ENCODE assay signal across 8 cellular contexts in the genomic region with DNA sequence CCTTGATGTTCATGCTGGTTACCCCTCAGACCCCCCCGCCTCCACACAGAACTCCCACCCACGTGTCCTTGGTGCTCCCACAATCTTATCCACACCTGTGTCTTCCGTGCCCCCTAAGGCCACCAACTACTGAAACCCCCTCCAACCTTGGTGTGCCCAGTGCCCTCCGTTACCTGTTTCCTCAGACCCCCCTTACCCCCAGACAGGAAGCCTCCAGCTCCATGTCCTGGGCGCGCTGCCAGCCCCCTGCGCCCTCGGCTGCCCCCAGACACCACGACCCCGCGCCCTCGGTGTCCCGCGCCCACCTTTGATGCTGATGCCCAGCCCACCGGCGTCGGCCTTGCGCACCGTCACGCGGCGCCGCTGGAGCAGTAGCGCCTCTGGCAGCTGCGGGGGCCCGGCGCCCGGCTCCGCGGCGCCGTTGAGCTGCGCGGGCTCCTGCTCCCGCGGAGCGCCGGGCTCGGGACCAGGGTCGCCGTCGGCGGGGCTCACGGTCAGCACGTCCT. TPM values are rescaled to one million over a fixed set of nuclear protein-coding genes. Genes with fewer than 3 reads are reported as not detected.
DNase-seq lines count a peak whose midpoint lies in the region; ATAC-seq and TF ChIP-seq lines count a peak whose summit lies in the region.

No MANE protein-coding gene starts in this region.

- H3K4me2 ChIP-seq in DOHH2 (ENCODE audit: low read length), result peak overlapping the region; percentile 89

- H3K9me3 ChIP-seq in DOHH2 (ENCODE audit: control insufficient read depth, insufficient read depth, low read length) (no peaks in the 10 kb centered on the region), mucosa of descending colon (no peaks in the 10 kb centered on the region), upper lobe of left lung (no peaks in the 10 kb centered on the region)

- peaks cover 15% of the 10 kb centered on the region for H3K79me2 ChIP-seq in DOHH2 (ENCODE audit: control insufficient read depth, low read length)

- no peaks in the 10 kb centered on the region for H3K27me3 ChIP-seq in DOHH2 (ENCODE audit: control insufficient read depth, low read length)
- no peaks in the 10 kb centered on the region for H3K27me3 ChIP-seq in upper lobe of left lung

- H3K36me3 ChIP-seq in DOHH2 (ENCODE audit: control insufficient read depth, low read length), result no peaks in the 10 kb centered on the region
- H3K36me3 ChIP-seq in mucosa of descending colon (ENCODE audit: low read depth), result no peaks in the 10 kb centered on the region
- H3K36me3 ChIP-seq in upper lobe of left lung, result no peaks in the 10 kb centered on the region

- H3K27ac ChIP-seq in DOHH2 (ENCODE audit: low read depth, low read length) (no peak overlapping the region), upper lobe of left lung (peak overlapping the region; percentile 61 to 82 (median 73))

- ATAC-seq in mucosa of descending colon (peak; percentile 7), upper lobe of left lung (ENCODE audit: low FRiP score in 2 of 2) (peak in 1 of 2 donors; percentile 16), HG02798 (IDR thresholded peaks at IDR 0.05; ENCODE audit: poor library complexity, unreplicated experiment) (no peak)

- TF ChIP-seq EP300 in upper lobe of left lung (IDR thresholded peaks at IDR 0.05), result no peak

- TF ChIP-seq CTCF in DOHH2 (IDR thresholded peaks at IDR 0.05; ENCODE audit: low read depth, low read length, poor library complexity, severe bottlenecking) (no peak), HFF-Myc (IDR thresholded peaks at IDR 0.05; ENCODE audit: low read depth, low read length, missing control alignments) (no peak), mucosa of descending colon (IDR thresholded peaks at IDR 0.05) (no peak), upper lobe of left lung (IDR thresholded peaks at IDR 0.05) (no peak)

- DNase-seq in HFF-Myc (ENCODE audit: extremely low read depth, low read depth) (no peak), T-helper 1 cell (peak in 3 of 5 donors; percentile 8 to 19 (median 14)), mucosa of descending colon (peak in 2 of 3 donors; percentile 29 to 69), upper lobe of left lung (no peak), OCI-M1 (lab: John Stamatoyannopoulos, UW) (no peak)
- DNase-seq in effector CD8-positive, alpha-beta T cell (lab: John Stamatoyannopoulos, UW), result peak; percentile 13

- H3K9me2 ChIP-seq in DOHH2 (replicated peaks; ENCODE audit: control insufficient read depth, low read length), result no peaks in the 10 kb centered on the region

- WGBS in upper lobe of left lung, 2 donors, result 8 to 11% methylated on average over 12 to 15 of the region's 45 CpGs

- H3K4me1 ChIP-seq in DOHH2 (ENCODE audit: control insufficient read depth, low read length) (peaks cover 80% of the 10 kb centered on the region), mucosa of descending colon (ENCODE audit: low read depth) (peaks cover 5% of the 10 kb centered on the region), upper lobe of left lung (peaks cover 8 to 16% (median 12%) of the 10 kb centered on the region in 4 donors)

- H3K4me3 ChIP-seq in DOHH2 (ENCODE audit: low read length) (peak overlapping the region; percentile 77), HFF-Myc (replicated peaks; ENCODE audit: low read depth, low read length) (peak overlapping the region; percentile 53), mucosa of descending colon (peak overlapping the region; percentile 46), upper lobe of left lung (peak overlapping the region; percentile 84 to 92 (median 86))

- TF ChIP-seq POLR2A in upper lobe of left lung (IDR thresholded peaks at IDR 0.05), result no peak

- no peaks in the 10 kb centered on the region for H4K20me1 ChIP-seq in DOHH2 (ENCODE audit: control insufficient read depth, insufficient read depth, low read depth, low read length)

- intact Hi-C loops in mucosa of descending colon (cut with DNase I, micrococcal nuclease), result no loop called here

- peaks cover 28% of the 10 kb centered on the region for H3F3A ChIP-seq in DOHH2 (ENCODE audit: control insufficient read depth, insufficient read depth)

RNA-seq across cellular contexts. Expression of a gene that starts 0.5 kb away (rescaled TPM):
- total RNA-seq in mucosa of descending colon (10 to 100 TPM in 1 of 3 donors, 1 to 10 TPM in 2; 2.3 to 17.2 (median 5.0) TPM), upper lobe of left lung (10 to 100 TPM in 3 of 6 donors, 1 to 10 TPM in 3; 8.2 to 23.4 (median 11.3) TPM)

RNA-seq across cellular contexts. Expression of a gene that starts 41.7 kb away (rescaled TPM):
- total RNA-seq in mucosa of descending colon (10 to 100 TPM; 20.4 to 24.5 (median 23.7) TPM), upper lobe of left lung (10 to 100 TPM; 19.1 to 33.7 (median 25.0) TPM)

RNA-seq across cellular contexts. Expression of a gene that starts 46.8 kb away (rescaled TPM):
- 10 to 100 TPM; 28.5 to 37.4 (median 30.3) TPM for total RNA-seq in mucosa of descending colon
- 10 to 100 TPM; 10.0 to 35.6 (median 16.2) TPM for total RNA-seq in upper lobe of left lung

Comparison
In these comparisons a context has a peak if more than half of its experiments do, and no peak if none do; other contexts are left out.
1. DNase-seq: peak in T-helper 1 cell (3 of 5), effector CD8-positive, alpha-beta T cell (single experiment) and mucosa of descending colon (2 of 3); none in HFF-Myc (single experiment), upper lobe of left lung (0 of 2) and OCI-M1 (single experiment).
2. Peak in every context shown above with its lines, with median percentiles within 50 percentile points of each other: H3K4me3 ChIP-seq.